27 cellular contexts compared by ENCODE assay signal in the genomic region with DNA sequence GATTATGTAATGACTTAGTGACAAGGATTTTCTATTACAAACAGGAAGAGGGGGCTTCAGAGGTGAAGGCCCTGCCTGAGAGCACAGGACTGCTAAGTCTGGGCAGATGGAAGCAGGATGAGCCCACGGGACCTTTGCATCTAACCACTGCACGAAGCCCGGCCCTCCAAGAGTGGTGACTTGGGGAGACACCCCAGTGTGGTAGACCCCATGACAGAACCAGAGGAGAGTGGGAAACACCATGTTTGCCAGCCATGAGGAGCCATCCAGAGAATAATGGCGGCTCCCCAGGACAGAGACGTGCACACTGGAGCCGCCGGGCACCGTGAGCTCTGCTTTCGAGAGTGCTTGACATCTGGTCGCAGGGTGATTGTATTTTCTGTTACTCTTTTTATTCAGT.
"Had no signal": no experiment of that assay in that cellular context is flagged by ENCODE, and none has a peak within 500 bp of the region (broad histone marks: within the 10 kb centered on the region; RNA-seq: fewer than 3 reads in every experiment).

No MANE protein-coding gene starts in this region.

- H3K4me3 Mint-ChIP-seq: immature natural killer cell, memory B cell had no signal

- H3K36me3 Mint-ChIP-seq: immature natural killer cell, memory B cell had no signal

- H3K27ac ChIP-seq: coronary artery, dorsolateral prefrontal cortex, epithelial cell of prostate, esophagus squamous epithelium, gastrocnemius medialis, heart right ventricle, left lung had no signal

- H3K4me3 ChIP-seq: coronary artery, dorsolateral prefrontal cortex, esophagus squamous epithelium, gastrocnemius medialis, heart right ventricle, left lung, lung had no signal

- FAIRE-seq: colon, endometrium, keratinocyte had no signal

- H3K27me3 Mint-ChIP-seq: memory B cell had no signal

- H3K9me3 ChIP-seq: esophagus squamous epithelium, gastrocnemius medialis, heart right ventricle, left lung had no signal

- H3K9me3 Mint-ChIP-seq: immature natural killer cell, memory B cell had no signal

- H3K27ac Mint-ChIP-seq: immature natural killer cell, memory B cell had no signal

- H3K4me1 Mint-ChIP-seq: memory B cell had no signal

- H3K36me3 ChIP-seq: esophagus squamous epithelium, gastrocnemius medialis, heart right ventricle, left lung had no signal

- H3K27me3 ChIP-seq: gastrocnemius medialis, left lung had no signal

- DNase-seq: dermis blood vessel endothelial cell; dorsolateral prefrontal cortex; effector CD4-positive, alpha-beta T cell; effector memory CD4-positive, alpha-beta T cell; erythroblast; esophagus squamous epithelium; foreskin fibroblast; foreskin melanocyte; gastrocnemius medialis; glutamatergic neuron; head of caudate nucleus; heart right ventricle; hypothalamus; immature natural killer cell; left cardiac atrium; left lung; left ventricle myocardium superior; mammary epithelial cell; mesendoderm; midbrain had no signal

- H3K4me1 ChIP-seq: left lung had no signal
